ENCODE assay signal across 1 cellular context in the genomic region with DNA sequence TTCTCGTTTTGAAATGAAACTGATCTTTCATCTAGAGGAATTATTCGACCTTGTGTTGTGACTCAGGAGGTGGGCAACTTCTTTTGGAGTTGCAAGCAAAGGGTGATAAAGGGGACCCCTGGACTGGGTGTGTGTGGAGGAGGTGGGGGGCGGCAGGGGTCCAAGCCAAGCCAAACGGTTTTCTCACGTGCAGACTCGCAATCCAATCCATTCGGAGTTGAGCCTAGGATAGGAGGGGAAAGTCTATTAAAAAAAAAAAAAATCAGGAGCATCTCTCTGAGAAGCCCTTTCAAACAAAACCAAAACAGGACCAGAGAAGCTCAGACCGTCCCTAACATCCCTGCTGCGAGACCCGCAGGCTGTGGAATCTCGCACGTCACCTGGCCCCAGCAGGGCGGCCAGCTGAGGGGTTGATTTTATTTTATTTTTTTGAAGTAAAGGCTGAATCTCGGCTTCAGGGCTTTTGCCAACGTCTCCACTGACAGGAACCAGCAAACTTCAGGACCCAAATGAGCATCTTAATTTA.
TF ChIP-seq lines count a peak whose summit lies in the region.

No MANE protein-coding gene starts in this region.

TF ChIP-seq in K562, 482 proteins besides CTCF, POLR2A, EP300 and RAD21 (continued from another document and continues in another):
- 0 out of 2 replicates have a peak, but pooled peaks have one; percentile 25 for TF ChIP-seq MGA (IDR thresholded peaks at IDR 0.05)
- TF ChIP-seq SREBF2 (CRISPR knock-in tag; IDR thresholded peaks at IDR 0.05), result no peak
- no peak for TF ChIP-seq TGIF2 (CRISPR knock-in tag; IDR thresholded peaks at IDR 0.05)
- no peak for TF ChIP-seq PHTF2 (CRISPR knock-in tag; IDR thresholded peaks at IDR 0.05)
- no peak for TF ChIP-seq ATF7 (IDR thresholded peaks at IDR 0.05)
- no peak for TF ChIP-seq CBX3 (IDR thresholded peaks at IDR 0.05; ENCODE audit: borderline replicate concordance in 1 of 2, low read length in 2 of 2)
- no peak for TF ChIP-seq TBP (optimal IDR thresholded peaks at IDR 0.05; ENCODE audit: low read depth, low read length)
- TF ChIP-seq FOXP1 (CRISPR knock-in tag; IDR thresholded peaks at IDR 0.05), result no peak
- TF ChIP-seq NCOR1 (IDR thresholded peaks at IDR 0.05), result no peak
- TF ChIP-seq CUX1 (CRISPR knock-in tag; IDR thresholded peaks at IDR 0.05), result no peak
- TF ChIP-seq RFX5 (IDR thresholded peaks at IDR 0.05; ENCODE audit: low read depth, low read length), result no peak
- TF ChIP-seq HIVEP1 (CRISPR knock-in tag; IDR thresholded peaks at IDR 0.05), result no peak
- TF ChIP-seq SNRNP70 (optimal IDR thresholded peaks at IDR 0.05; ENCODE audit: low read depth, low read length), result no peak
- TF ChIP-seq, protein P1, sequence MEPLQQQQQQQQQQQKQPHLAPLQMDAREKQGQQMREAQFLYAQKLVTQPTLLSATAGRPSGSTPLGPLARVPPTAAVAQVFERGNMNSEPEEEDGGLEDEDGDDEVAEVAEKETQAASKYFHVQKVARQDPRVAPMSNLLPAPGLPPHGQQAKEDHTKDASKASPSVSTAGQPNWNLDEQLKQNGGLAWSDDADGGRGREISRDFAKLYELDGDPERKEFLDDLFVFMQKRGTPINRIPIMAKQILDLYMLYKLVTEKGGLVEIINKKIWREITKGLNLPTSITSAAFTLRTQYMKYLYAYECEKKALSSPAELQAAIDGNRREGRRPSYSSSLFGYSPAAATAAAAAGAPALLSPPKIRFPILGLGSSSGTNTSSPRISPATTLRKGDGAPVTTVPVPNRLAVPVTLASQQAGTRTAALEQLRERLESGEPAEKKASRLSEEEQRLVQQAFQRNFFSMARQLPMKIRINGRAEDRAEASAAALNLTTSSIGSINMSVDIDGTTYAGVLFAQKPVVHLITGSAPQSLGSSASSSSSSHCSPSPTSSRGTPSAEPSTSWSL (CRISPR knock-in tag; IDR thresholded peaks at IDR 0.05; ENCODE audit: borderline replicate concordance), result no peak
- no peak for TF ChIP-seq TAF1 (IDR thresholded peaks at IDR 0.05; ENCODE audit: control insufficient read depth, extremely low read depth, insufficient read depth, low read length, severe bottlenecking)
- TF ChIP-seq DACH1 (IDR thresholded peaks at IDR 0.05; ENCODE audit: partially characterized antibody), result no peak
- TF ChIP-seq, protein P2, sequence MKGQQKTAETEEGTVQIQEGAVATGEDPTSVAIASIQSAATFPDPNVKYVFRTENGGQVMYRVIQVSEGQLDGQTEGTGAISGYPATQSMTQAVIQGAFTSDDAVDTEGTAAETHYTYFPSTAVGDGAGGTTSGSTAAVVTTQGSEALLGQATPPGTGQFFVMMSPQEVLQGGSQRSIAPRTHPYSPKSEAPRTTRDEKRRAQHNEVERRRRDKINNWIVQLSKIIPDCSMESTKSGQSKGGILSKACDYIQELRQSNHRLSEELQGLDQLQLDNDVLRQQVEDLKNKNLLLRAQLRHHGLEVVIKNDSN (CRISPR knock-in tag; IDR thresholded peaks at IDR 0.05), result no peak
- TF ChIP-seq ZBED1 (IDR thresholded peaks at IDR 0.05), result no peak
- TF ChIP-seq, protein P3, sequence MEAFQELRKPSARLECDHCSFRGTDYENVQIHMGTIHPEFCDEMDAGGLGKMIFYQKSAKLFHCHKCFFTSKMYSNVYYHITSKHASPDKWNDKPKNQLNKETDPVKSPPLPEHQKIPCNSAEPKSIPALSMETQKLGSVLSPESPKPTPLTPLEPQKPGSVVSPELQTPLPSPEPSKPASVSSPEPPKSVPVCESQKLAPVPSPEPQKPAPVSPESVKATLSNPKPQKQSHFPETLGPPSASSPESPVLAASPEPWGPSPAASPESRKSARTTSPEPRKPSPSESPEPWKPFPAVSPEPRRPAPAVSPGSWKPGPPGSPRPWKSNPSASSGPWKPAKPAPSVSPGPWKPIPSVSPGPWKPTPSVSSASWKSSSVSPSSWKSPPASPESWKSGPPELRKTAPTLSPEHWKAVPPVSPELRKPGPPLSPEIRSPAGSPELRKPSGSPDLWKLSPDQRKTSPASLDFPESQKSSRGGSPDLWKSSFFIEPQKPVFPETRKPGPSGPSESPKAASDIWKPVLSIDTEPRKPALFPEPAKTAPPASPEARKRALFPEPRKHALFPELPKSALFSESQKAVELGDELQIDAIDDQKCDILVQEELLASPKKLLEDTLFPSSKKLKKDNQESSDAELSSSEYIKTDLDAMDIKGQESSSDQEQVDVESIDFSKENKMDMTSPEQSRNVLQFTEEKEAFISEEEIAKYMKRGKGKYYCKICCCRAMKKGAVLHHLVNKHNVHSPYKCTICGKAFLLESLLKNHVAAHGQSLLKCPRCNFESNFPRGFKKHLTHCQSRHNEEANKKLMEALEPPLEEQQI (IDR thresholded peaks at IDR 0.05), result no peak
- TF ChIP-seq, protein P4, sequence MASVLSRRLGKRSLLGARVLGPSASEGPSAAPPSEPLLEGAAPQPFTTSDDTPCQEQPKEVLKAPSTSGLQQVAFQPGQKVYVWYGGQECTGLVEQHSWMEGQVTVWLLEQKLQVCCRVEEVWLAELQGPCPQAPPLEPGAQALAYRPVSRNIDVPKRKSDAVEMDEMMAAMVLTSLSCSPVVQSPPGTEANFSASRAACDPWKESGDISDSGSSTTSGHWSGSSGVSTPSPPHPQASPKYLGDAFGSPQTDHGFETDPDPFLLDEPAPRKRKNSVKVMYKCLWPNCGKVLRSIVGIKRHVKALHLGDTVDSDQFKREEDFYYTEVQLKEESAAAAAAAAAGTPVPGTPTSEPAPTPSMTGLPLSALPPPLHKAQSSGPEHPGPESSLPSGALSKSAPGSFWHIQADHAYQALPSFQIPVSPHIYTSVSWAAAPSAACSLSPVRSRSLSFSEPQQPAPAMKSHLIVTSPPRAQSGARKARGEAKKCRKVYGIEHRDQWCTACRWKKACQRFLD (CRISPR knock-in tag; IDR thresholded peaks at IDR 0.05), result 0 out of 2 replicates have a peak, but pooled peaks have one; percentile 36
- no peak for TF ChIP-seq ZNF431 (CRISPR knock-in tag; IDR thresholded peaks at IDR 0.05)
- no peak for TF ChIP-seq SMARCC2 (IDR thresholded peaks at IDR 0.05; ENCODE audit: low read depth)
- no peak for TF ChIP-seq POLR2G (IDR thresholded peaks at IDR 0.05; ENCODE audit: low read depth, low read length)
- TF ChIP-seq COPS2 (conservative IDR thresholded peaks at IDR 0.05), result no peak
- TF ChIP-seq ATF6 (CRISPR knock-in tag; IDR thresholded peaks at IDR 0.05), result no peak
- TF ChIP-seq PTTG1 (tag; IDR thresholded peaks at IDR 0.05; ENCODE audit: low read depth), result no peak
